Comparison of ENCODE assay signal across 8 cellular contexts in genomic region chr20:36575066-36575743, GRCh38. TPM values are rescaled to one million over a fixed set of nuclear protein-coding genes. Genes with fewer than 3 reads are reported as not detected.
DNase-seq lines count a peak whose midpoint lies in the region; ATAC-seq, FAIRE-seq and TF ChIP-seq lines count a peak whose summit lies in the region.

No MANE protein-coding gene starts in this region.

- H3K9me3 ChIP-seq in A549: no peaks in the 10 kb centered on the region

- H3K4me1 Mint-ChIP-seq in activated CD8-positive, alpha-beta T cell treated with anti-CD3 and anti-CD28 coated beads for 36 hours (ENCODE audit: low read depth): peaks cover 41% of the 10 kb centered on the region
- H3K4me1 Mint-ChIP-seq in osteocyte (ENCODE audit: unreplicated experiment): peaks cover 37% of the 10 kb centered on the region

- H3K4me3 ChIP-seq in A549 (peak overlapping the region; percentile 86), GM12864 (ENCODE audit: low read depth, low read length) (peak overlapping the region; percentile 92)

- TF ChIP-seq POLR2A in A549 (IDR thresholded peaks at IDR 0.05; ENCODE audit: low read length): no peak

- POLR2A ChIA-PET in A549 (lab: Yijun Ruan, JAX): no interaction called here
- POLR2A ChIA-PET in activated CD8-positive, alpha-beta T cell treated with anti-CD3 and anti-CD28 coated beads for 36 hours (lab: Charles Lee): interaction anchor here (0.8 to 13.8 kb wide), 7 partner anchors 16 to 73 kb away, joined by 3 to 214 read pairs (median 4); partner anchors contain the start of genes RAB5IF and SLA2

- ATAC-seq in A549 (peak; percentile 9 to 67; a peak in 3 of 6 replicates), HG02571 (IDR thresholded peaks at IDR 0.05; ENCODE audit: unreplicated experiment) (no peak)
- ATAC-seq in activated CD8-positive, alpha-beta T cell treated with anti-CD3 and anti-CD28 coated beads for 36 hours: no peak

- H3K27ac Mint-ChIP-seq in activated CD8-positive, alpha-beta T cell treated with anti-CD3 and anti-CD28 coated beads for 36 hours: peak overlapping the region; percentile 96
- peak overlapping the region; percentile 89 for H3K27ac Mint-ChIP-seq in osteocyte (ENCODE audit: unreplicated experiment)

- intact Hi-C loops in activated CD8-positive, alpha-beta T cell treated with anti-CD3 and anti-CD28 coated beads for 36 hours (cut with micrococcal nuclease): no loop called here

- CTCF ChIA-PET in A549 (lab: Yijun Ruan, JAX): interaction anchor here (2.3 kb wide), 1 partner anchor 30 kb away, joined by 18 read pairs; the partner anchor contains the start of gene RAB5IF
- CTCF ChIA-PET in activated CD8-positive, alpha-beta T cell treated with anti-CD3 and anti-CD28 coated beads for 36 hours (lab: Charles Lee): interaction anchor here (1.1 to 4.6 kb wide), 5 partner anchors 14 to 37 kb away, joined by 3 to 25 read pairs (median 5); partner anchors contain the start of gene RAB5IF

- DNase-seq in A549 (ENCODE audit: low read depth in 1 of 2, low spot score in 1 of 2) (peak; percentile 35 to 46), GM12864 (ENCODE audit: low read depth) (no peak), NCI-H2029 treated with DMSO at 0.1 percent for 48 hours (lab: John Stamatoyannopoulos, UW) (peak; percentile 80), germinal center (ENCODE audit: low spot score) (peak; percentile 36), osteocyte (ENCODE audit: extremely low spot score, unreplicated experiment) (no peak), mesenteric fat pad (ENCODE audit: low spot score) (no peak)
- DNase-seq in activated CD8-positive, alpha-beta T cell treated with anti-CD3 and anti-CD28 coated beads for 36 hours: no peak

- TF ChIP-seq RAD21 in A549 (conservative IDR thresholded peaks at IDR 0.05 in 1 of 2, IDR thresholded peaks at IDR 0.05 in 1 of 2): no peak

- peaks cover 15% of the 10 kb centered on the region for H3K4me1 ChIP-seq in A549

- peak overlapping the region; percentile 97 for H3K4me2 ChIP-seq in A549

- H3K27ac ChIP-seq in A549: peak overlapping the region in 1 of 2 experiments; percentile 93; a peak in 4 of 6 replicates

- TF ChIP-seq EP300 in A549 (IDR thresholded peaks at IDR 0.05): no peak

- H3K27me3 Mint-ChIP-seq in activated CD8-positive, alpha-beta T cell treated with anti-CD3 and anti-CD28 coated beads for 36 hours: no peaks in the 10 kb centered on the region
- H3K27me3 Mint-ChIP-seq in osteocyte (ENCODE audit: unreplicated experiment): no peaks in the 10 kb centered on the region

- no peak for FAIRE-seq in A549 (lab: Jason Lieb, UNC)

- peak overlapping the region; percentile 89 for H3K4me3 Mint-ChIP-seq in activated CD8-positive, alpha-beta T cell treated with anti-CD3 and anti-CD28 coated beads for 36 hours
- peak overlapping the region; percentile 89 for H3K4me3 Mint-ChIP-seq in osteocyte (ENCODE audit: unreplicated experiment)

- 68% methylated on average over 20 of the region's 20 CpGs for WGBS in A549 (ENCODE audit: missing lambda C conversion rate)

- peaks cover 41% of the 10 kb centered on the region for H3K36me3 Mint-ChIP-seq in activated CD8-positive, alpha-beta T cell treated with anti-CD3 and anti-CD28 coated beads for 36 hours (ENCODE audit: low read depth)
- peaks cover 5% of the 10 kb centered on the region for H3K36me3 Mint-ChIP-seq in osteocyte (ENCODE audit: unreplicated experiment)

- TF ChIP-seq CTCF in A549 (IDR thresholded peaks at IDR 0.05) (no peak), GM12864 (IDR thresholded peaks at IDR 0.05; ENCODE audit: low read depth, low read length, missing control alignments) (peak; percentile 11), osteocyte (IDR thresholded peaks at IDR 0.05) (no peak)
- no peak for TF ChIP-seq CTCF in activated CD8-positive, alpha-beta T cell treated with anti-CD3 and anti-CD28 coated beads for 36 hours (IDR thresholded peaks at IDR 0.05)

- no peaks in the 10 kb centered on the region for H3K9me3 Mint-ChIP-seq in activated CD8-positive, alpha-beta T cell treated with anti-CD3 and anti-CD28 coated beads for 36 hours
- H3K9me3 Mint-ChIP-seq in osteocyte (ENCODE audit: unreplicated experiment): no peaks in the 10 kb centered on the region

TF ChIP-seq in A549, 52 proteins besides CTCF, POLR2A, EP300 and RAD21 (continues in another document):
- TF ChIP-seq ZFP36 (IDR thresholded peaks at IDR 0.05; ENCODE audit: borderline replicate concordance, partially characterized antibody) (no peak), FOSB (CRISPR knock-in tag; IDR thresholded peaks at IDR 0.05) (no peak), HES2 (IDR thresholded peaks at IDR 0.05) (no peak), POLR2AphosphoS2 (conservative IDR thresholded peaks at IDR 0.05; ENCODE audit: low read length) (no peak), USF2 (IDR thresholded peaks at IDR 0.05) (no peak), HOXA7 (CRISPR knock-in tag; IDR thresholded peaks at IDR 0.05) (no peak), BHLHE40 (IDR thresholded peaks at IDR 0.05; ENCODE audit: low read depth, low read length) (no peak), ZSCAN20 (CRISPR knock-in tag; IDR thresholded peaks at IDR 0.05) (no peak), JUN (IDR thresholded peaks at IDR 0.05) (no peak), CBX8 (IDR thresholded peaks at IDR 0.05) (no peak), REST (IDR thresholded peaks at IDR 0.05) (no peak), NFE2L2 (conservative IDR thresholded peaks at IDR 0.05; ENCODE audit: low read length) (no peak), ZNF302 (CRISPR knock-in tag; IDR thresholded peaks at IDR 0.05) (no peak)

RNA-seq across cellular contexts. Expression of gene TGIF2, which starts 1.8 kb away (rescaled TPM):
- polyA plus RNA-seq in A549 (2011; rRNA removed): 5.1 and 5.5 TPM in 2 replicates
- polyA plus RNA-seq in A549 (2012; cell fraction: cytosol; rRNA removed): 5.7 and 10.6 TPM in 2 replicates
- polyA plus RNA-seq in A549 (2012; cell fraction: nucleus; rRNA removed): 5.8 and 7.6 TPM in 2 replicates
- polyA plus RNA-seq in A549 (2017; fragmentation: RNase III; extraction: RNeasy Plus Mini Kit Qiagen cat#74134 plus additional on column Dnase treatment): 4.0 to 4.9 TPM (median 4.1 TPM) in 3 replicates
- 4.2 and 5.7 TPM in 2 replicates for polyA minus RNA-seq in A549 (2011; rRNA and poly(A)+ RNA removed)
- 10 to 100 TPM; 55.3 to 56.8 TPM for total RNA-seq in activated CD8-positive, alpha-beta T cell treated with anti-CD3 and anti-CD28 coated beads for 36 hours
- total RNA-seq in osteocyte: 29.2 and 35.0 TPM in 2 replicates
- 9.3 TPM for total RNA-seq in mesenteric fat pad

RNA-seq across cellular contexts. Expression of gene RAB5IF, which starts 30.4 kb away (rescaled TPM):
- 344 and 345 TPM in 2 replicates for polyA plus RNA-seq in A549 (2011; rRNA removed)
- 190 and 214 TPM in 2 replicates for polyA plus RNA-seq in A549 (2012; cell fraction: cytosol; rRNA removed)
- 91.4 and 144 TPM in 2 replicates for polyA plus RNA-seq in A549 (2012; cell fraction: nucleus; rRNA removed)
- polyA plus RNA-seq in A549 (2017; fragmentation: RNase III; extraction: RNeasy Plus Mini Kit Qiagen cat#74134 plus additional on column Dnase treatment): 234 to 255 TPM (median 246 TPM) in 3 replicates
- polyA minus RNA-seq in A549 (2011; rRNA and poly(A)+ RNA removed): 80.7 and 107 TPM in 2 replicates
- 10 to 100 TPM; 74.5 to 77.1 TPM for total RNA-seq in activated CD8-positive, alpha-beta T cell treated with anti-CD3 and anti-CD28 coated beads for 36 hours
- 65.2 and 69.4 TPM in 2 replicates for total RNA-seq in osteocyte
- total RNA-seq in mesenteric fat pad: 109 TPM

RNA-seq across cellular contexts. Expression of gene MYL9, which starts 33.9 kb away (rescaled TPM):
- polyA plus RNA-seq in A549 (2011; rRNA removed) (1.9 and 2.2 TPM in 2 replicates), A549 (2017; fragmentation: RNase III; extraction: RNeasy Plus Mini Kit Qiagen cat#74134 plus additional on column Dnase treatment) (29.5 to 37.3 TPM (median 34.0 TPM) in 3 replicates)
- 4.9 and 6.5 TPM in 2 replicates for polyA plus RNA-seq in A549 (2012; cell fraction: cytosol; rRNA removed)
- 3.9 and 5.8 TPM in 2 replicates for polyA plus RNA-seq in A549 (2012; cell fraction: nucleus; rRNA removed)
- polyA minus RNA-seq in A549 (2011; rRNA and poly(A)+ RNA removed): 3.5 and 3.6 TPM in 2 replicates
- not detected for total RNA-seq in activated CD8-positive, alpha-beta T cell treated with anti-CD3 and anti-CD28 coated beads for 36 hours
- total RNA-seq in osteocyte (197 and 200 TPM in 2 replicates), mesenteric fat pad (518 TPM)

Comparison
In these comparisons a context has a peak if more than half of its experiments do, and no peak if none do; other contexts are left out.
1. ATAC-seq: peak in A549 (2 of 2); none in activated CD8-positive, alpha-beta T cell treated with anti-CD3 and anti-CD28 coated beads for 36 hours (single experiment) and HG02571 (single experiment).
2. DNase-seq: peak in A549 (2 of 2), NCI-H2029 treated with DMSO at 0.1 percent for 48 hours (single experiment) and germinal center (single experiment); none in GM12864 (single experiment), activated CD8-positive, alpha-beta T cell treated with anti-CD3 and anti-CD28 coated beads for 36 hours (single experiment), osteocyte (single experiment) and mesenteric fat pad (single experiment).
3. RNA of gene MYL9, which starts 33.9 kb away (total RNA-seq): 518 TPM in mesenteric fat pad (single experiment) and 197 to 200 TPM in osteocyte; not detected in activated CD8-positive, alpha-beta T cell treated with anti-CD3 and anti-CD28 coated beads for 36 hours; every median in the first group is over 100 times any median in the second.